18 cellular contexts compared by ENCODE assay signal in genomic region chr11:87236368-87236767, GRCh38.
DNase-seq lines count a peak whose midpoint lies in the region; ATAC-seq and TF ChIP-seq lines count a peak whose summit lies in the region.
"Had no signal": no experiment of that assay in that cellular context is flagged by ENCODE, and none has a peak within 500 bp of the region (broad histone marks: within the 10 kb centered on the region; RNA-seq: fewer than 3 reads in every experiment).

No MANE protein-coding gene starts in this region.

- intact Hi-C loops in CD4-positive, alpha-beta T cell (cut with DNase I, micrococcal nuclease): no loop called here

- no peak for ATAC-seq in CD4-positive, alpha-beta T cell (ENCODE audit: poor library complexity)
- ATAC-seq: A549, Right ventricle myocardium inferior had no signal

- POLR2A ChIA-PET in CD4-positive, alpha-beta T cell (lab: Charles Lee): interaction anchor here (0.6 kb wide), 1 partner anchor 196 kb away, joined by 4 read pairs; no protein-coding TSS in a partner anchor

- H3K27ac Mint-ChIP-seq in CD4-positive, alpha-beta T cell: no peak overlapping the region
- H3K27ac Mint-ChIP-seq: H9 had no signal

- H3K4me1 Mint-ChIP-seq in CD4-positive, alpha-beta T cell (ENCODE audit: low read depth): no peaks in the 10 kb centered on the region
- H3K4me1 Mint-ChIP-seq: H9 had no signal

- H3K27me3 ChIP-seq in rectal smooth muscle tissue (ENCODE audit: control insufficient read depth, insufficient read depth, low read length): no peaks in the 10 kb centered on the region
- H3K27me3 ChIP-seq in CD4-positive, alpha-beta T cell (ENCODE audit: control insufficient read depth, insufficient read depth, low read length): no peaks in the 10 kb centered on the region
- H3K27me3 ChIP-seq: Peyer's patch had no signal

- H3K9me3 Mint-ChIP-seq in CD4-positive, alpha-beta T cell: peaks cover 3% of the 10 kb centered on the region

- H3K36me3 ChIP-seq in rectal smooth muscle tissue (ENCODE audit: control insufficient read depth, insufficient read depth, low read length): no peaks in the 10 kb centered on the region
- H3K36me3 ChIP-seq: Peyer's patch had no signal

- peaks cover 34% of the 10 kb centered on the region for H3K36me3 Mint-ChIP-seq in CD4-positive, alpha-beta T cell (ENCODE audit: low read depth)

- peaks cover 12% of the 10 kb centered on the region for H3K9me3 ChIP-seq in CD4-positive, alpha-beta T cell (ENCODE audit: control insufficient read depth, low read length)
- H3K9me3 ChIP-seq: Peyer's patch had no signal

- CTCF ChIA-PET in CD4-positive, alpha-beta T cell (lab: Charles Lee): no interaction called here

- H3K9ac ChIP-seq in rectal smooth muscle tissue (ENCODE audit: low read length): no peak overlapping the region

- peak overlapping the region; percentile 72 for H3K27ac ChIP-seq in rectal smooth muscle tissue (ENCODE audit: low read depth, low read length)
- H3K27ac ChIP-seq in CD4-positive, alpha-beta T cell (ENCODE audit: low read depth, low read length): no peak overlapping the region
- H3K27ac ChIP-seq: A549, C4-2B, Peyer's patch had no signal

- DNase-seq in ELR (ENCODE audit: low read depth) (peak; percentile 15), NCI-H69 (lab: John Stamatoyannopoulos, UW) (peak; percentile 10), epithelial cell of esophagus (ENCODE audit: low read depth) (peak; percentile 24), NCI-H1694 (lab: John Stamatoyannopoulos, UW) (no peak)
- DNase-seq in CD4-positive, alpha-beta T cell: no peak
- DNase-seq in activated CD8-positive, alpha-beta memory T cell treated with anti-CD3 and anti-CD28 coated beads, Interleukin-2, amount 50 U/mL, for 48 hours: no peak
- DNase-seq: DMS153, H9, KG1, NCI-H1048, NCI-H146, NCI-H2081 treated with DMSO at 0.1 percent for 48 hours, NCI-H510A, Peyer's patch had no signal

- H3K4me1 ChIP-seq in rectal smooth muscle tissue (ENCODE audit: control insufficient read depth, insufficient read depth, low read length): peaks cover 8% of the 10 kb centered on the region
- H3K4me1 ChIP-seq: A549, Peyer's patch had no signal

- no peak for TF ChIP-seq CTCF in epithelial cell of esophagus (IDR thresholded peaks at IDR 0.05; ENCODE audit: insufficient read depth, low read depth, low read length, missing control alignments)
- TF ChIP-seq CTCF in CD4-positive, alpha-beta T cell (IDR thresholded peaks at IDR 0.05): no peak

- H3K4me3 Mint-ChIP-seq in CD4-positive, alpha-beta T cell: no peak overlapping the region
- H3K4me3 Mint-ChIP-seq: H9 had no signal

- H3K4me3 ChIP-seq in epithelial cell of esophagus (ENCODE audit: low read length) (no peak overlapping the region), rectal smooth muscle tissue (ENCODE audit: low read length) (no peak overlapping the region)
- H3K4me3 ChIP-seq: A549, Peyer's patch had no signal

- H3K27me3 Mint-ChIP-seq in CD4-positive, alpha-beta T cell: no peaks in the 10 kb centered on the region

Comparison
In these comparisons a context has a peak if more than half of its experiments do, and no peak if none do; other contexts are left out.
1. DNase-seq: peak in ELR (single experiment), NCI-H69 (single experiment) and epithelial cell of esophagus (single experiment); none in CD4-positive, alpha-beta T cell (0 of 10), NCI-H1694 (single experiment) and activated CD8-positive, alpha-beta memory T cell treated with anti-CD3 and anti-CD28 coated beads, Interleukin-2, amount 50 U/mL, for 48 hours (single experiment).